Comparison of ENCODE assay signal across 24 cellular contexts in the genomic region with DNA sequence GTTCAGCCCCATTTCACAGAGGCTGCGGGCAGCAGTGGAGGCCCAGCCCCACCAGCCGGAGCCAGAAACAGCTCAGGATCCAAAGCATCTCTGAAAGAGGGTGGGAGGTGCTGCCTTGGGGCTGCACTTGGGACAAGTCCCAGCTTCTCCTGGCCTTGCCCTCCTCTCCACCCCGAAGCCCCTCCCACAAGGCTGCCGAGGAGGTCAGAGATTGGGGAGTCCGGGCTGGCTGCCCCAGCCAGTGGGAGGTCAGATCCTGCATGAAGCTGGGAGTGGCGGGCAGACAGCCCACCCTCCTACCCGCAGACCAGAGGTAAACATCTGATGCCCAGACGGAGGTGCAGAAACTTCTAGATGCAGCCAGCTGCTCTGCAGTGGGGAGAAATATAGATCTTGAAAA.
"Had no signal": no experiment of that assay in that cellular context is flagged by ENCODE, and none has a peak within 500 bp of the region (broad histone marks: within the 10 kb centered on the region; RNA-seq: fewer than 3 reads in every experiment).

No MANE protein-coding gene starts in this region.

- H3K27ac Mint-ChIP-seq: activated CD4-positive, alpha-beta memory T cell treated with anti-CD3 and anti-CD28 coated beads for 36 hours; activated naive CD4-positive, alpha-beta T cell treated with anti-CD3 and anti-CD28 coated beads, Interleukin-2, amount 50 U/mL, for 72 hours; immature natural killer cell; T-helper 2 cell treated with Interferon-gamma antibody and Interleukin-4, amounts not matched to agents 5 μg/mL and 100 μg/mL, for 36 hours had no signal

- H3K36me3 ChIP-seq: prostate gland, transverse colon had no signal

- H3K27ac ChIP-seq: epithelial cell of prostate, prostate gland, transverse colon had no signal

- H3K36me3 Mint-ChIP-seq: activated CD4-positive, alpha-beta memory T cell treated with anti-CD3 and anti-CD28 coated beads for 36 hours; activated naive CD4-positive, alpha-beta T cell treated with anti-CD3 and anti-CD28 coated beads, Interleukin-2, amount 50 U/mL, for 72 hours; brain; immature natural killer cell; naive B cell had no signal

- H3K4me3 ChIP-seq: lung, prostate gland, transverse colon had no signal

- ATAC-seq: activated naive CD4-positive, alpha-beta T cell treated with anti-CD3 and anti-CD28 coated beads, Interleukin-2, amount 50 U/mL, for 72 hours; sciatic nerve had no signal

- DNase-seq: activated CD4-positive, alpha-beta memory T cell treated with anti-CD3 and anti-CD28 coated beads for 36 hours; activated CD4-positive, CD25-positive, alpha-beta regulatory T cell treated with anti-CD3 and anti-CD28 coated beads, Interleukin-2, amount 50 U/mL, for 72 hours; activated effector memory CD4-positive, alpha-beta T cell treated with anti-CD3 and anti-CD28 coated beads, Interleukin-2, amount 50 U/mL, for 16 hours; activated T-cell treated with anti-CD3 and anti-CD28 coated beads, Interleukin-2, amount 50 U/mL, for 4 hours; amygdala; cortex of kidney; effector CD8-positive, alpha-beta T cell; hippocampal formation; immature natural killer cell; left cardiac atrium; naive B cell; nucleus accumbens; stimulated activated CD4-positive, alpha-beta T cell treated with anti-CD3 and anti-CD28 coated beads, Interleukin-2, amount 100 ng/mL, for 24 hours; stimulated activated naive CD4-positive, alpha-beta T cell; substantia nigra; transverse colon had no signal

- H3K4me3 Mint-ChIP-seq: activated CD4-positive, alpha-beta memory T cell treated with anti-CD3 and anti-CD28 coated beads for 36 hours; activated T-cell treated with anti-CD3 and anti-CD28 coated beads, Interleukin-2, amount 50 U/mL, for 4 hours; brain; central memory CD8-positive, alpha-beta T cell; immature natural killer cell; T-helper 2 cell treated with Interferon-gamma antibody and Interleukin-4, amounts not matched to agents 5 μg/mL and 100 μg/mL, for 36 hours had no signal

- H3K4me1 ChIP-seq: prostate gland had no signal

- H3K9me3 Mint-ChIP-seq: activated CD4-positive, alpha-beta memory T cell treated with anti-CD3 and anti-CD28 coated beads for 36 hours; activated T-cell treated with anti-CD3 and anti-CD28 coated beads, Interleukin-2, amount 50 U/mL, for 4 hours; central memory CD8-positive, alpha-beta T cell; immature natural killer cell; naive B cell; T-helper 2 cell treated with Interferon-gamma antibody and Interleukin-4, amounts not matched to agents 5 μg/mL and 100 μg/mL, for 36 hours had no signal

- H3K27me3 Mint-ChIP-seq: activated CD4-positive, alpha-beta memory T cell treated with anti-CD3 and anti-CD28 coated beads for 36 hours; central memory CD8-positive, alpha-beta T cell had no signal

- H3K9me3 ChIP-seq: prostate gland, transverse colon had no signal
